1 cellular context compared by ENCODE assay signal in the genomic region with DNA sequence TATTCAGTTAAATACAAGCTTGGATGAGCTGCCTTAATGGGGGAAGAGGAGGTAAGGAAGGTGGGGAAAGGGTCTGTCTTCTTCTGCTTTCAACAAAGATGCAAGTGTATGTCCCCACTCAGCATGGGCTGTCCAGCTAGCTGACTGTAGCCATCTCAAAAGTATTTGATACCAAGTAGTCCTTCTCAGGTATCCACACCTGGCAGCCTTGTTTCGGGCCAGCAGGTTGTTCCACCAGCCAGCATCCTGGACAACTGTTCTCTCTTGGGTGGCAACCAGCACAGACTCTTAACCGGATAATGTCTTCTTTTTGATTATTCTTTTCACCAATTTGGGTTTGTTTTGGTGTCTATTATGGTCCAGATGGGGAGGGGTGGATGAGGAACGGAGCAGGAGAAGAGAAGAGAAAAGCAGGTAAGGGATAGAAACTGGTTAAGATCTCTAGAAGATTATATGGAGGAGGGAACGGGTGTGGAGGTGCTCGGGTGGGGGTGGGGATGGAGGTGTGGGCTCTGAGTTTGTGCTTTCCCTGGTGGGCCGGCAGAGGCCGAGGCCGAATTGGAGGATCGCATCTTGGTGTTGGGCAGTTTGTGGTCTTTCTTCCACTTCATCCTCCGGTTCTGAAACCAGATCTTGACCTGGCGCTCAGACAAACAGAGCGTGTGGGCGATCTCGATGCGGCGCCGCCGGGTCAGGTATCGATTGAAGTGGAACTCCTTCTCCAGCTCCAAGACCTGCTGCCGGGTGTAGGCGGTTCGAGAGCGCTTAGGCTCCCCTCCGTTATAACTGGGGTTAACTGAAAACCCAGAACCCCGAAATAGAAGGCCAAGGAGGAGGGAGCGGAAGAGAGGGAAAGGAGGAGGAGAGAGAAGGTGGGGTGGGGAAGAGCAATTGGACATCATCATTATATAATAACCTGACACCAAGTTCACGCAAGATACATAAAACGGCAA.
TF ChIP-seq lines count a peak whose summit lies in the region.

No MANE protein-coding gene starts in this region.

TF ChIP-seq in H1, 55 proteins besides CTCF, POLR2A, EP300 and RAD21:
- no peak for TF ChIP-seq GTF2F1 (IDR thresholded peaks at IDR 0.05; ENCODE audit: borderline replicate concordance, low read depth, low read length)
- no peak for TF ChIP-seq SRF (IDR thresholded peaks at IDR 0.05; ENCODE audit: low read depth, low read length)
- peak; percentile 99 for TF ChIP-seq EZH2 (IDR thresholded peaks at IDR 0.05; ENCODE audit: low read depth, low read length, severe bottlenecking)
- no peak for TF ChIP-seq PHF8 (conservative IDR thresholded peaks at IDR 0.05; ENCODE audit: low read depth, low read length)
- peak; percentile 99 for TF ChIP-seq SUZ12 (IDR thresholded peaks at IDR 0.05; ENCODE audit: low read length)
- no peak; the same call in 1 of the 2 replicates for TF ChIP-seq CBX8 (IDR thresholded peaks at IDR 0.05; ENCODE audit: borderline replicate concordance, low read depth, low read length)
- TF ChIP-seq TCF12 (IDR thresholded peaks at IDR 0.05; ENCODE audit: low read depth, low read length) = no peak
- TF ChIP-seq JUND (IDR thresholded peaks at IDR 0.05; ENCODE audit: low read length) = no peak
- TF ChIP-seq RNF2 (IDR thresholded peaks at IDR 0.05; ENCODE audit: borderline replicate concordance, low read depth, low read length, missing control alignments, poor library complexity, severe bottlenecking) = peak; percentile 94
- TF ChIP-seq BCL11A (IDR thresholded peaks at IDR 0.05; ENCODE audit: low read depth in 2 of 2, low read length in 2 of 2) = no peak
- no peak for TF ChIP-seq CTBP2 (IDR thresholded peaks at IDR 0.05; ENCODE audit: borderline replicate concordance, insufficient read depth, insufficient read length, low read length)
TF ChIP-seq in H1: peak in this region for 3.
